14 cellular contexts compared by ENCODE assay signal in the genomic region with DNA sequence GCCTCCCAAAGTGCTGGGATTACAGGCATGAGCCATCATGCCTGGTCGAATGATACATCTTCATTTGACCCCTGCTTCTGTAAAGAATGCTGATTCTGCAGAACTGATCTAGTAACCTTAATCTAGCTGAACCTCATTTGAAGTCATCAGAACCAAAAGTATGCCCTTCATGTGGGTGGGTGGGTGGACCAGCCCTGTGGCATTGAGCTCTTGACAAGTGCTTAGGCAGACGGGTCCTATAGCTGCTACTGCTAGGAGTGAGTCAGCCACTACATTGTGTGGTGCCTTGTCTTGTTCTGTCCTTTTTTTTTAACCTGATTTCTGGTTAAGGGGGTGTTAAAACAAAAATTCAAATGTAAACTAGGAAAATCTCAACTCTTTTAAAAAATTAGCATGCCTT. TPM values are rescaled to one million over a fixed set of nuclear protein-coding genes. Genes with fewer than 3 reads are reported as not detected.
A peak's percentile ranks its signal among the peaks of the same experiment; 100 is the strongest.
DNase-seq lines count a peak whose midpoint lies in the region; ATAC-seq and TF ChIP-seq lines count a peak whose summit lies in the region.
"Had no signal": no experiment of that assay in that cellular context is flagged by ENCODE, and none has a peak within 500 bp of the region (broad histone marks: within the 10 kb centered on the region; RNA-seq: fewer than 3 reads in every experiment).

No MANE protein-coding gene starts in this region.

- no peak for TF ChIP-seq EP300 in gastroesophageal sphincter (IDR thresholded peaks at IDR 0.05)

- intact Hi-C loops in vagina (cut with DNase I) = no loop called here

- TF ChIP-seq POLR2A in vagina (IDR thresholded peaks at IDR 0.05) (no peak), gastroesophageal sphincter (IDR thresholded peaks at IDR 0.05) (no peak)

- H3K27me3 ChIP-seq in vagina (no peaks in the 10 kb centered on the region), gastroesophageal sphincter (no peaks in the 10 kb centered on the region)
- H3K27me3 ChIP-seq: adrenal gland had no signal

- H3K4me3 Mint-ChIP-seq in stimulated activated naive CD8-positive, alpha-beta T cell treated with anti-CD3 and anti-CD28 coated beads, Interleukin-15, amount 100 ng/mL, for 72 hours = no peak overlapping the region
- H3K4me3 Mint-ChIP-seq: activated CD8-positive, alpha-beta memory T cell treated with anti-CD3 and anti-CD28 coated beads, Interleukin-2, amount 10 ng/mL, durations not matched to agents 7 days and 5 days had no signal

- H3K9me3 ChIP-seq in vagina = no peaks in the 10 kb centered on the region
- no peaks in the 10 kb centered on the region for H3K9me3 ChIP-seq in gastroesophageal sphincter
- H3K9me3 ChIP-seq: adrenal gland had no signal

- ATAC-seq in stimulated activated naive CD8-positive, alpha-beta T cell treated with anti-CD3 and anti-CD28 coated beads, Interleukin-15, Interleukin-2, amounts not matched to agents 100 U/mL and 50 U/mL, for 24 hours = peak; percentile 62
- no peak for ATAC-seq in stimulated activated naive CD8-positive, alpha-beta T cell treated with anti-CD3 and anti-CD28 coated beads, Interleukin-15, amount 100 ng/mL, for 72 hours
- no peak for ATAC-seq in gastroesophageal sphincter
- ATAC-seq: activated CD8-positive, alpha-beta memory T cell treated with anti-CD3 and anti-CD28 coated beads, Interleukin-2, amount 10 ng/mL, durations not matched to agents 7 days and 5 days had no signal

- peaks cover 0 to 85% of the 10 kb centered on the region in 2 donors for H3K36me3 ChIP-seq in vagina
- H3K36me3 ChIP-seq in gastroesophageal sphincter = peaks cover 14 to 100% of the 10 kb centered on the region in 2 donors

- no peaks in the 10 kb centered on the region for H3K27me3 Mint-ChIP-seq in stimulated activated naive CD8-positive, alpha-beta T cell treated with anti-CD3 and anti-CD28 coated beads, Interleukin-15, amount 100 ng/mL, for 72 hours
- H3K27me3 Mint-ChIP-seq: activated CD8-positive, alpha-beta memory T cell treated with anti-CD3 and anti-CD28 coated beads, Interleukin-2, amount 10 ng/mL, durations not matched to agents 7 days and 5 days had no signal

- H3K4me3 ChIP-seq in fibroblast of pulmonary artery (replicated peaks; ENCODE audit: low read depth, low read length) (no peak overlapping the region), vagina (no peak overlapping the region), gastroesophageal sphincter (no peak overlapping the region)
- H3K4me3 ChIP-seq: adrenal gland had no signal

- 40 to 49% methylated on average over 1 to 2 of the region's 2 CpGs for WGBS in gastroesophageal sphincter (ENCODE audit: low coverage in 1 of 2), 2 donors

- DNase-seq in stimulated activated naive CD8-positive, alpha-beta T cell treated with anti-CD3 and anti-CD28 coated beads, Interleukin-15, Interleukin-2, amounts not matched to agents 100 U/mL and 50 U/mL, for 24 hours = no peak
- DNase-seq in stimulated activated naive CD8-positive, alpha-beta T cell treated with anti-CD3 and anti-CD28 coated beads, Interleukin-15, amount 100 ng/mL, for 72 hours = no peak
- DNase-seq in amniotic epithelial cell (ENCODE audit: low read depth) (peak; percentile 63), fibroblast of pulmonary artery (ENCODE audit: low read depth) (peak; percentile 39), vagina (ENCODE audit: extremely low spot score in 2 of 2) (no peak), islet precursor cell (no peak), iPS-NIHi11 (ENCODE audit: low spot score) (no peak)
- DNase-seq: activated CD8-positive, alpha-beta memory T cell treated with anti-CD3 and anti-CD28 coated beads, Interleukin-2, amount 10 ng/mL, durations not matched to agents 7 days and 5 days; adrenal gland; NCI-H1092 treated with DMSO at 0.1 percent for 48 hours; NCI-H69; stimulated activated CD4-positive, alpha-beta T cell treated with anti-CD3 and anti-CD28 coated beads, Interleukin-4, amount 100 ng/mL, for 24 hours had no signal

- H3K9me3 Mint-ChIP-seq in stimulated activated naive CD8-positive, alpha-beta T cell treated with anti-CD3 and anti-CD28 coated beads, Interleukin-15, amount 100 ng/mL, for 72 hours = no peaks in the 10 kb centered on the region

- peaks cover 29% of the 10 kb centered on the region for H3K4me1 Mint-ChIP-seq in stimulated activated naive CD8-positive, alpha-beta T cell treated with anti-CD3 and anti-CD28 coated beads, Interleukin-15, amount 100 ng/mL, for 72 hours

- TF ChIP-seq CTCF in fibroblast of pulmonary artery (IDR thresholded peaks at IDR 0.05; ENCODE audit: low read length, missing control alignments) (no peak), vagina (IDR thresholded peaks at IDR 0.05) (no peak), gastroesophageal sphincter (IDR thresholded peaks at IDR 0.05) (no peak)

- peak overlapping the region in 1 of 2 donors; percentile 21 for H3K27ac Mint-ChIP-seq in stimulated activated naive CD8-positive, alpha-beta T cell treated with anti-CD3 and anti-CD28 coated beads, Interleukin-15, amount 100 ng/mL, for 72 hours
- H3K27ac Mint-ChIP-seq: activated CD8-positive, alpha-beta memory T cell treated with anti-CD3 and anti-CD28 coated beads, Interleukin-2, amount 10 ng/mL, durations not matched to agents 7 days and 5 days had no signal

- peak overlapping the region; percentile 37 for H3K27ac ChIP-seq in vagina
- H3K27ac ChIP-seq in gastroesophageal sphincter = no peak overlapping the region
- H3K27ac ChIP-seq: parathyroid adenoma had no signal

- H3K4me1 ChIP-seq in vagina (peaks cover 21% of the 10 kb centered on the region), gastroesophageal sphincter (peaks cover 0 to 7% (median 0%) of the 10 kb centered on the region in 3 donors)
- H3K4me1 ChIP-seq: parathyroid adenoma had no signal

RNA-seq across cellular contexts. Expression of a gene that starts 29.6 kb away (rescaled TPM):
- total RNA-seq in vagina (91.3 TPM), gastroesophageal sphincter (100 to 1,000 TPM in 1 of 4 donors, 10 to 100 TPM in 3; 73.3 to 115 (median 92.8) TPM)

RNA-seq across cellular contexts. Expression of a gene that starts 29.8 kb away (rescaled TPM):
- total RNA-seq in vagina (39.3 TPM), gastroesophageal sphincter (10 to 100 TPM; 32.3 to 37.4 (median 35.0) TPM)

Comparison
In these comparisons a context has a peak if more than half of its experiments do, and no peak if none do; other contexts are left out.
1. DNase-seq: peak in amniotic epithelial cell (single experiment) and fibroblast of pulmonary artery (single experiment); none in stimulated activated naive CD8-positive, alpha-beta T cell treated with anti-CD3 and anti-CD28 coated beads, Interleukin-15, Interleukin-2, amounts not matched to agents 100 U/mL and 50 U/mL, for 24 hours (single experiment), stimulated activated naive CD8-positive, alpha-beta T cell treated with anti-CD3 and anti-CD28 coated beads, Interleukin-15, amount 100 ng/mL, for 72 hours (0 of 2), vagina (0 of 2), islet precursor cell (single experiment) and iPS-NIHi11 (single experiment).